In the genomic region with DNA sequence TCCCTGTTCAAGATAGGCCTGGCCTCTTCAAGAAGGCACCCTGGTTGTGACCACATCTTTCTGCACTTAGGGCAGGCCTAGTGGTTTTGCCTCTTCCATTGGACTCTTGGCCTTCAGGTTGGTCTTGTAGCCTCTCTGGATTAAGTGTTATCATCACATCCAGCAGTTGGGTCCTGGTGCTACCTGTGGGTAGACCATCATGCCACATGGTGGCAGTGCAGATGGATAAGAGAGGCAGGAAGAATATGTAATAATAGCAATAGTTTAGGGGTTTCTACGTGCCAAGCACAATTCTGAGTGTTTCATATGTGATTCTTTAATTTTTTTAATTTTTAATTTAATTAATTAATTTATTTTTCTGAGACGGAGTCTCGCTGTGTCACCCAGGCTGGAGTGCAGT, we compare ENCODE assay signal across 9 cellular contexts. TPM values are rescaled to one million over a fixed set of nuclear protein-coding genes. Genes with fewer than 3 reads are reported as not detected.
DNase-seq lines count a peak whose midpoint lies in the region; ATAC-seq, FAIRE-seq and TF ChIP-seq lines count a peak whose summit lies in the region.
"Had no signal": no experiment of that assay in that cellular context is flagged by ENCODE, and none has a peak within 500 bp of the region (broad histone marks: within the 10 kb centered on the region; RNA-seq: fewer than 3 reads in every experiment).

No MANE protein-coding gene starts in this region.

- no peak overlapping the region for H2AFZ ChIP-seq in Loucy (ENCODE audit: low read length)

- H3F3A ChIP-seq in Loucy (ENCODE audit: low read depth) = no peaks in the 10 kb centered on the region

- in situ Hi-C loops in brain microvascular endothelial cell (cut with HindIII; ENCODE audit: low pct_ligation_motif_present, low sequenced_read_pairs) = no loop called here

- no peak overlapping the region for H3K9ac ChIP-seq in Loucy (ENCODE audit: low read depth, low read length, poor library complexity, severe bottlenecking)

- H3K9me3 ChIP-seq in Loucy (ENCODE audit: insufficient read depth, low read depth, low read length) (peaks cover 3% of the 10 kb centered on the region; the same call in 1 of the 2 replicates), small intestine (ENCODE audit: control insufficient read depth, low read depth) (no peaks in the 10 kb centered on the region), Peyer's patch (peaks cover 0 to 7% (median 0%) of the 10 kb centered on the region in 4 donors)

- ATAC-seq in sciatic nerve = no peak

- intact Hi-C loops in sciatic nerve (cut with DNase I) = no loop called here

- no peak for TF ChIP-seq POLR2A in Peyer's patch (IDR thresholded peaks at IDR 0.05)

- TF ChIP-seq CTCF in 22Rv1 (IDR thresholded peaks at IDR 0.05) = peak; percentile 41
- peak; percentile 68 for TF ChIP-seq CTCF in Loucy (conservative IDR thresholded peaks at IDR 0.05; ENCODE audit: low read length)
- peak; percentile 42 for TF ChIP-seq CTCF in brain microvascular endothelial cell (IDR thresholded peaks at IDR 0.05; ENCODE audit: low read depth, low read length, missing control alignments)
- peak in 3 of 6 experiments; percentile 9 to 37 (median 30) for TF ChIP-seq CTCF in Peyer's patch (IDR thresholded peaks at IDR 0.05)

- H3K36me3 ChIP-seq in Loucy (ENCODE audit: insufficient read depth, low read length) = no peaks in the 10 kb centered on the region
- H3K36me3 ChIP-seq in brain microvascular endothelial cell (replicated peaks) = no peaks in the 10 kb centered on the region
- H3K36me3 ChIP-seq in small intestine (ENCODE audit: control insufficient read depth in 2 of 2, insufficient read depth in 2 of 2, low read length in 2 of 2) = no peaks in the 10 kb centered on the region
- no peaks in the 10 kb centered on the region for H3K36me3 ChIP-seq in Peyer's patch

- H3K9me2 ChIP-seq in Loucy (replicated peaks; ENCODE audit: low read depth, low read length) = no peaks in the 10 kb centered on the region

- H3K27me3 ChIP-seq in Loucy (ENCODE audit: insufficient read depth, low read length, poor library complexity, severe bottlenecking) (no peaks in the 10 kb centered on the region), brain microvascular endothelial cell (replicated peaks) (no peaks in the 10 kb centered on the region), small intestine (ENCODE audit: control insufficient read depth in 2 of 2, insufficient read depth in 2 of 2, low read length in 2 of 2) (peaks cover 0 to 2% of the 10 kb centered on the region in 2 donors), Peyer's patch (no peaks in the 10 kb centered on the region)

- FAIRE-seq in small intestine (lab: Jason Lieb, UNC) = no peak

- WGBS in small intestine, 3 donors = 44 to 78% (median 54%) methylated on average over 3 of the region's 3 CpGs

- H3K4me2 ChIP-seq in Loucy (ENCODE audit: low read depth, low read length, poor library complexity, severe bottlenecking) = no peak overlapping the region

- DNase-seq in EL (peak; percentile 4), brain microvascular endothelial cell (no peak), small intestine (peak; percentile 30), Peyer's patch (no peak), sciatic nerve (ENCODE audit: low spot score) (no peak), NCI-H1436 treated with DMSO at 0.1 percent for 48 hours (lab: John Stamatoyannopoulos, UW) (no peak)

- no peaks in the 10 kb centered on the region for H3K79me2 ChIP-seq in Loucy (ENCODE audit: insufficient read depth, low read length)

- H3K4me3 ChIP-seq in Loucy (ENCODE audit: low read length, poor library complexity, severe bottlenecking) (no peak overlapping the region), brain microvascular endothelial cell (ENCODE audit: low read depth, low read length) (no peak overlapping the region), small intestine (ENCODE audit: low read depth in 1 of 2, low read length in 2 of 2) (no peak overlapping the region), Peyer's patch (no peak overlapping the region)

- H4K20me1 ChIP-seq in Loucy (ENCODE audit: insufficient read depth, low read length, poor library complexity, severe bottlenecking) = no peaks in the 10 kb centered on the region

- no peak overlapping the region for H3K27ac ChIP-seq in 22Rv1
- no peak overlapping the region for H3K27ac ChIP-seq in brain microvascular endothelial cell
- H3K27ac ChIP-seq in small intestine (ENCODE audit: low read depth in 1 of 2, low read length in 1 of 2) = no peak overlapping the region
- H3K27ac ChIP-seq in Peyer's patch = no peak overlapping the region

- H3K4me1 ChIP-seq in Loucy (ENCODE audit: insufficient read depth, low read length, poor library complexity, severe bottlenecking) (no peaks in the 10 kb centered on the region), small intestine (ENCODE audit: control insufficient read depth in 2 of 2, insufficient read depth in 1 of 2, low read depth in 1 of 2, low read length in 1 of 2) (no peaks in the 10 kb centered on the region), Peyer's patch (no peaks in the 10 kb centered on the region)

RNA-seq across cellular contexts. Expression of a gene that starts 28.5 kb away (rescaled TPM):
- polyA plus RNA-seq in small intestine = 10 to 100 TPM; 48.9 to 72.8 (median 59.7) TPM
- 10 to 100 TPM in 3 of 4 donors, 1 to 10 TPM in 1; 9.9 to 24.7 (median 12.8) TPM for total RNA-seq in Peyer's patch
- total RNA-seq in sciatic nerve = 42.0 TPM

RNA-seq across cellular contexts. Expression of a gene that starts 46.9 kb away (rescaled TPM):
- polyA plus RNA-seq in small intestine = not detected
- total RNA-seq in Peyer's patch = not detected
- not detected for total RNA-seq in sciatic nerve
- polyA plus RNA-seq: neural cell had no signal

Comparison
In these comparisons a context has a peak if more than half of its experiments do, and no peak if none do; other contexts are left out.
1. DNase-seq: peak in EL (single experiment) and small intestine (single experiment); none in brain microvascular endothelial cell (single experiment), Peyer's patch (0 of 3), sciatic nerve (single experiment) and NCI-H1436 treated with DMSO at 0.1 percent for 48 hours (single experiment).